ENCODE assay signal across 13 cellular contexts in the genomic region with DNA sequence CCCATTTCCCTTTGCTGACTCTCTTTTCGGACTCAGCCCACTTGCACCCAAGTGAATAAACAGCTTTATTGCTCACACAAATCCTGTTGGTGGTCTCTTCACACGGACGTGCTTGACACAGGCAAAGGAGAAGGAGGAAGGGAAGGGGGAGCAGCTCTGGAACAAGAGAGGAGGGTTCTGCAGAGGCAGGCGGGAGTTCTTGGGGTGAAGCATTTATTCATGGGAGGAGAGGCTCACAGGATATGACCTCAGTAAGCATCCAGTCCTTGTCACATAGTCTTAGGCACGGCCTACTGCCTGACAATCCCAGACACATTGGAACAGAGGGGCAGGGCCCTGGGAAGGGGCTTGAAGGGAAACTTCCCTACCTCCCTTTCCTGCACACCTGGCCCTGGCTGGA.
"Had no signal": no experiment of that assay in that cellular context is flagged by ENCODE, and none has a peak within 500 bp of the region (broad histone marks: within the 10 kb centered on the region; RNA-seq: fewer than 3 reads in every experiment).

No MANE protein-coding gene starts in this region.

- H3K27ac ChIP-seq: cardiac muscle cell, gastroesophageal sphincter, sigmoid colon, upper lobe of left lung had no signal

- DNase-seq: activated CD4-positive, alpha-beta T cell treated with anti-CD3 and anti-CD28 coated beads, Interleukin-2, amount 10 ng/mL, durations not matched to agents 24 days and 14 days; activated naive CD4-positive, alpha-beta T cell treated with anti-CD3 and anti-CD28 coated beads for 36 hours; kidney glomerular epithelial cell; naive B cell; occipital lobe; sigmoid colon; stimulated activated CD4-positive, alpha-beta T cell treated with anti-CD3 and anti-CD28 coated beads, Interleukin-2, amount 100 ng/mL, for 24 hours; stimulated activated naive CD4-positive, alpha-beta T cell; substantia nigra; T-cell; upper lobe of left lung had no signal

- H3K27me3 ChIP-seq: cardiac muscle cell had no signal

- H3K4me3 Mint-ChIP-seq: activated CD4-positive, alpha-beta T cell treated with anti-CD3 and anti-CD28 coated beads, Interleukin-2, amount 10 ng/mL, durations not matched to agents 24 days and 14 days; activated naive CD4-positive, alpha-beta T cell treated with anti-CD3 and anti-CD28 coated beads for 36 hours; naive B cell; T-cell had no signal

- H3K36me3 ChIP-seq: cardiac muscle cell, gastroesophageal sphincter, sigmoid colon, upper lobe of left lung had no signal

- H3K9me3 Mint-ChIP-seq: activated CD4-positive, alpha-beta T cell treated with anti-CD3 and anti-CD28 coated beads, Interleukin-2, amount 10 ng/mL, durations not matched to agents 24 days and 14 days; activated naive CD4-positive, alpha-beta T cell treated with anti-CD3 and anti-CD28 coated beads for 36 hours; T-cell had no signal

- H3K4me1 ChIP-seq: gastroesophageal sphincter, sigmoid colon, upper lobe of left lung had no signal

- H3K4me1 Mint-ChIP-seq: activated CD4-positive, alpha-beta T cell treated with anti-CD3 and anti-CD28 coated beads, Interleukin-2, amount 10 ng/mL, durations not matched to agents 24 days and 14 days; T-cell had no signal

- ATAC-seq: gastroesophageal sphincter, T-cell had no signal

- H3K4me3 ChIP-seq: cardiac muscle cell, gastroesophageal sphincter, sigmoid colon, upper lobe of left lung had no signal

- H3K27ac Mint-ChIP-seq: activated CD4-positive, alpha-beta T cell treated with anti-CD3 and anti-CD28 coated beads, Interleukin-2, amount 10 ng/mL, durations not matched to agents 24 days and 14 days; activated naive CD4-positive, alpha-beta T cell treated with anti-CD3 and anti-CD28 coated beads for 36 hours; T-cell had no signal

- H3K36me3 Mint-ChIP-seq: T-cell had no signal
